ENCODE assay signal across 21 cellular contexts in genomic region chr3:42174679-42175660, GRCh38.
A peak's percentile ranks its signal among the peaks of the same experiment; 100 is the strongest.
DNase-seq lines count a peak whose midpoint lies in the region; ATAC-seq and TF ChIP-seq lines count a peak whose summit lies in the region.
"Had no signal": no experiment of that assay in that cellular context is flagged by ENCODE, and none has a peak within 500 bp of the region (broad histone marks: within the 10 kb centered on the region; RNA-seq: fewer than 3 reads in every experiment).

No MANE protein-coding gene starts in this region.

- H3K9me3 Mint-ChIP-seq in activated T-cell treated with anti-CD3 and anti-CD28 coated beads, Interleukin-2, amount 50 U/mL, for 72 hours, result no peaks in the 10 kb centered on the region
- H3K9me3 Mint-ChIP-seq: activated naive CD4-positive, alpha-beta T cell treated with anti-CD3 and anti-CD28 coated beads for 36 hours had no signal

- no peak for DNase-seq in activated T-cell treated with anti-CD3 and anti-CD28 coated beads, Interleukin-2, amount 50 U/mL, for 72 hours
- DNase-seq in activated T-cell treated with anti-CD3 and anti-CD28 coated beads, Interleukin-2, amount 50 U/mL, for 48 hours, result no peak
- DNase-seq in SK-N-DZ (ENCODE audit: low spot score) (peak; percentile 32), medulla oblongata (ENCODE audit: extremely low spot score) (peak; percentile 16), substantia nigra (lab: John Stamatoyannopoulos, UW) (no peak), GM10266 (ENCODE audit: extremely low spot score) (no peak), NCI-H2227 (lab: John Stamatoyannopoulos, UW; ENCODE audit: unreplicated experiment) (no peak)
- DNase-seq: activated CD4-positive, alpha-beta T cell treated with anti-CD3 and anti-CD28 coated beads, Interleukin-2, amount 50 U/mL, for 4 hours; activated naive CD4-positive, alpha-beta T cell treated with anti-CD3 and anti-CD28 coated beads for 36 hours; brain microvascular endothelial cell; DMS153; GOT3; left cardiac atrium; NCI-H1436 treated with DMSO at 0.1 percent for 48 hours; NCI-H345; stimulated activated CD4-positive, alpha-beta T cell treated with anti-CD3 and anti-CD28 coated beads, Interleukin-2, amount 100 ng/mL, for 48 hours; tibial artery had no signal

- H3K4me3 Mint-ChIP-seq in activated T-cell treated with anti-CD3 and anti-CD28 coated beads, Interleukin-2, amount 50 U/mL, for 72 hours, result no peak overlapping the region
- H3K4me3 Mint-ChIP-seq: activated naive CD4-positive, alpha-beta T cell treated with anti-CD3 and anti-CD28 coated beads for 36 hours had no signal

- ATAC-seq in activated T-cell treated with anti-CD3 and anti-CD28 coated beads, Interleukin-2, amount 50 U/mL, for 72 hours (replicated peaks in 1 of 2), result no peak
- ATAC-seq in GM21367 (IDR thresholded peaks at IDR 0.05; ENCODE audit: unreplicated experiment), result no peak
- ATAC-seq: A549, left cardiac atrium had no signal

- H3K36me3 Mint-ChIP-seq in activated T-cell treated with anti-CD3 and anti-CD28 coated beads, Interleukin-2, amount 50 U/mL, for 72 hours (ENCODE audit: insufficient read depth in 2 of 2), result no peaks in the 10 kb centered on the region

- H3K4me1 Mint-ChIP-seq in activated T-cell treated with anti-CD3 and anti-CD28 coated beads, Interleukin-2, amount 50 U/mL, for 72 hours (ENCODE audit: low read depth), result peaks cover 38% of the 10 kb centered on the region

- peak overlapping the region; percentile 87 for H3K27ac ChIP-seq in substantia nigra (ENCODE audit: low read depth, low read length, poor library complexity, severe bottlenecking)
- H3K27ac ChIP-seq: A549, brain microvascular endothelial cell, C4-2B, epithelial cell of prostate, tibial artery had no signal

- no peaks in the 10 kb centered on the region for H3K27me3 Mint-ChIP-seq in activated T-cell treated with anti-CD3 and anti-CD28 coated beads, Interleukin-2, amount 50 U/mL, for 72 hours (ENCODE audit: low read depth)

- TF ChIP-seq CTCF in GM10266 (IDR thresholded peaks at IDR 0.05; ENCODE audit: control insufficient read depth, insufficient read depth, low read depth, missing control alignments), result no peak

- peak overlapping the region; percentile 63 for H3K27ac Mint-ChIP-seq in activated T-cell treated with anti-CD3 and anti-CD28 coated beads, Interleukin-2, amount 50 U/mL, for 72 hours
- H3K27ac Mint-ChIP-seq: activated naive CD4-positive, alpha-beta T cell treated with anti-CD3 and anti-CD28 coated beads for 36 hours had no signal

Comparison
In these comparisons a context has a peak if more than half of its experiments do, and no peak if none do; other contexts are left out.
1. DNase-seq: peak in SK-N-DZ (single experiment) and medulla oblongata (single experiment); none in activated T-cell treated with anti-CD3 and anti-CD28 coated beads, Interleukin-2, amount 50 U/mL, for 72 hours (0 of 2), activated T-cell treated with anti-CD3 and anti-CD28 coated beads, Interleukin-2, amount 50 U/mL, for 48 hours (0 of 2), substantia nigra (0 of 49), GM10266 (single experiment) and NCI-H2227 (single experiment).